In genomic region chr7:94348142-94348541, GRCh38 we compare ENCODE assay signal across 13 cellular contexts. TPM values are rescaled to one million over a fixed set of nuclear protein-coding genes. Genes with fewer than 3 reads are reported as not detected.
DNase-seq lines count a peak whose midpoint lies in the region; ATAC-seq, FAIRE-seq and TF ChIP-seq lines count a peak whose summit lies in the region.
"Had no signal": no experiment of that assay in that cellular context is flagged by ENCODE, and none has a peak within 500 bp of the region (broad histone marks: within the 10 kb centered on the region; RNA-seq: fewer than 3 reads in every experiment).

No MANE protein-coding gene starts in this region.

- H3K79me2 ChIP-seq in OCI-LY7 (ENCODE audit: insufficient read depth, low read depth, low read length) = no peaks in the 10 kb centered on the region

- no peaks in the 10 kb centered on the region for H3K27me3 ChIP-seq in pancreas

- H3K4me1 ChIP-seq in pancreas (no peaks in the 10 kb centered on the region), OCI-LY7 (ENCODE audit: insufficient read depth, low read length, poor library complexity, severe bottlenecking) (no peaks in the 10 kb centered on the region)

- no peaks in the 10 kb centered on the region for H3K36me3 Mint-ChIP-seq in stimulated activated memory B cell treated with anti-CD40 and anti-IgM and Interleukin-4, amounts not matched to agents 10 μg/mL and 1 μg/mL and 100 μg/mL, for 72 hours

- H3K4me3 ChIP-seq in AG09309 (ENCODE audit: control insufficient read depth, low read depth, low read length) (no peak overlapping the region), pancreas (no peak overlapping the region), OCI-LY7 (ENCODE audit: low read depth, low read length, poor library complexity, severe bottlenecking) (no peak overlapping the region)

- H3K9me3 ChIP-seq in pancreas (no peaks in the 10 kb centered on the region), OCI-LY7 (ENCODE audit: low read length) (no peaks in the 10 kb centered on the region)

- no TSS peak for BruUV-seq in OCI-LY7 (replicated peaks; lab: Mats Ljungman, UMichigan)

- FAIRE-seq in pancreas (lab: Jason Lieb, UNC) = no peak

- POLR2A ChIA-PET in OCI-LY7 (lab: Charles Lee) = no interaction called here

- H3K27me3 Mint-ChIP-seq in stimulated activated memory B cell treated with anti-CD40 and anti-IgM and Interleukin-4, amounts not matched to agents 10 μg/mL and 1 μg/mL and 100 μg/mL, for 72 hours = peaks cover 19% of the 10 kb centered on the region

- CTCF ChIA-PET in OCI-LY7 (lab: Charles Lee; ENCODE audit: unreplicated experiment) = no interaction called here

- H3K4me2 ChIP-seq in OCI-LY7 (ENCODE audit: low read length) = no peak overlapping the region

- H3K9me2 ChIP-seq in OCI-LY7 (ENCODE audit: insufficient read depth, low read length) = no peaks in the 10 kb centered on the region

- ATAC-seq in SK-N-SH treated with all-trans-retinoic acid at 6 μM for 48 hours (peak; percentile 92), pancreas (peak in 3 of 4 donors; percentile 24 to 60 (median 46)), HG03432 (IDR thresholded peaks at IDR 0.05; ENCODE audit: unreplicated experiment) (no peak)
- no peak for ATAC-seq in stimulated activated memory B cell treated with anti-CD40 and anti-IgM and Interleukin-4, amounts not matched to agents 10 μg/mL and 1 μg/mL and 100 μg/mL, for 72 hours

- no peaks in the 10 kb centered on the region for H3K9me3 Mint-ChIP-seq in stimulated activated memory B cell treated with anti-CD40 and anti-IgM and Interleukin-4, amounts not matched to agents 10 μg/mL and 1 μg/mL and 100 μg/mL, for 72 hours
- H3K9me3 Mint-ChIP-seq: activated T-cell treated with anti-CD3 and anti-CD28 coated beads, Interleukin-2, amount 50 U/mL, for 24 hours; T-helper 1 cell treated with Interleukin-12 subunit alpha and Interleukin-12 subunit beta and Interleukin-4 antibody, amounts not matched to agents 30 μg/mL and 1 μg/mL, for 36 hours had no signal

- no peak overlapping the region for H3K4me3 Mint-ChIP-seq in stimulated activated memory B cell treated with anti-CD40 and anti-IgM and Interleukin-4, amounts not matched to agents 10 μg/mL and 1 μg/mL and 100 μg/mL, for 72 hours
- H3K4me3 Mint-ChIP-seq: activated T-cell treated with anti-CD3 and anti-CD28 coated beads, Interleukin-2, amount 50 U/mL, for 24 hours; T-helper 1 cell treated with Interleukin-12 subunit alpha and Interleukin-12 subunit beta and Interleukin-4 antibody, amounts not matched to agents 30 μg/mL and 1 μg/mL, for 36 hours had no signal

- H3K4me1 Mint-ChIP-seq in stimulated activated memory B cell treated with anti-CD40 and anti-IgM and Interleukin-4, amounts not matched to agents 10 μg/mL and 1 μg/mL and 100 μg/mL, for 72 hours = peaks cover 24% of the 10 kb centered on the region

- H3K27ac ChIP-seq in pancreas (no peak overlapping the region), OCI-LY7 (ENCODE audit: low read depth, low read length, poor library complexity, severe bottlenecking) (no peak overlapping the region)
- H3K27ac ChIP-seq: HL-60 had no signal

- TF ChIP-seq CTCF in AG09309 (IDR thresholded peaks at IDR 0.05; ENCODE audit: control insufficient read depth, insufficient read depth, low read depth, low read length, missing control alignments) (no peak), pancreas (IDR thresholded peaks at IDR 0.05) (no peak), OCI-LY7 (conservative IDR thresholded peaks at IDR 0.05; ENCODE audit: low read length) (no peak)

- no peaks in the 10 kb centered on the region for H3K36me3 ChIP-seq in pancreas
- H3K36me3 ChIP-seq in OCI-LY7 (ENCODE audit: insufficient read depth, low read length) = no peaks in the 10 kb centered on the region

- no peak overlapping the region for H3K27ac Mint-ChIP-seq in stimulated activated memory B cell treated with anti-CD40 and anti-IgM and Interleukin-4, amounts not matched to agents 10 μg/mL and 1 μg/mL and 100 μg/mL, for 72 hours
- H3K27ac Mint-ChIP-seq: activated T-cell treated with anti-CD3 and anti-CD28 coated beads, Interleukin-2, amount 50 U/mL, for 24 hours; T-helper 1 cell treated with Interleukin-12 subunit alpha and Interleukin-12 subunit beta and Interleukin-4 antibody, amounts not matched to agents 30 μg/mL and 1 μg/mL, for 36 hours had no signal

- WGBS in pancreas, 2 donors = 78 to 83% methylated on average over 3 of the region's 3 CpGs

- H2AFZ ChIP-seq in OCI-LY7 (ENCODE audit: low read length) = no peak overlapping the region

- no peaks in the 10 kb centered on the region for H4K20me1 ChIP-seq in OCI-LY7 (ENCODE audit: insufficient read depth, low read length)

- intact Hi-C loops in pancreas (cut with DNase I) (no loop called here), OCI-LY7 (cut with micrococcal nuclease; ENCODE audit: unreplicated experiment) (no loop called here)

- DNase-seq in AG09309 (ENCODE audit: low read depth) (peak; percentile 99), glomerular visceral epithelial cell (ENCODE audit: extremely low spot score) (peak; percentile 30), pancreas (no peak), NCI-H1105 (lab: John Stamatoyannopoulos, UW) (no peak), OCI-LY7 (ENCODE audit: low spot score) (no peak)
- DNase-seq: activated T-cell treated with anti-CD3 and anti-CD28 coated beads, Interleukin-2, amount 50 U/mL, for 24 hours; NCI-H2227 treated with DMSO at 0.1 percent for 48 hours; stimulated activated CD4-positive, alpha-beta T cell treated with anti-CD3 and anti-CD28 coated beads, Interleukin-4, amount 100 ng/mL, for 4 hours had no signal

TF ChIP-seq in SK-N-SH treated with all-trans-retinoic acid at 6 μM for 48 hours, 23 proteins besides CTCF, POLR2A, EP300 and RAD21 (continues in another document):
- TF ChIP-seq ZFP3 (CRISPR knock-in tag; IDR thresholded peaks at IDR 0.05) (no peak), CSDC2 (CRISPR knock-in tag; IDR thresholded peaks at IDR 0.05) (no peak), TCF4 (CRISPR knock-in tag; IDR thresholded peaks at IDR 0.05; ENCODE audit: borderline replicate concordance) (peak; percentile 90), POU6F1 (CRISPR knock-in tag; IDR thresholded peaks at IDR 0.05; ENCODE audit: borderline replicate concordance, low read depth) (0 out of 2 replicates have a peak, but pooled peaks have one; percentile 19), ZFP30 (CRISPR knock-in tag; IDR thresholded peaks at IDR 0.05) (no peak), ZNF8 (CRISPR knock-in tag; IDR thresholded peaks at IDR 0.05) (no peak), OSR1 (CRISPR knock-in tag; IDR thresholded peaks at IDR 0.05) (no peak), TSHZ2 (CRISPR knock-in tag; IDR thresholded peaks at IDR 0.05) (no peak), ISL1 (CRISPR knock-in tag; IDR thresholded peaks at IDR 0.05) (peak; percentile 86), CSRNP3 (CRISPR knock-in tag; IDR thresholded peaks at IDR 0.05) (no peak), ZNF565 (CRISPR knock-in tag; conservative IDR thresholded peaks at IDR 0.05; ENCODE audit: low read depth) (no peak), ESRRG (CRISPR knock-in tag; IDR thresholded peaks at IDR 0.05) (peak; percentile 33; the same call in 1 of the 2 replicates)

RNA-seq across cellular contexts. Expression of gene COL1A2, which starts 46.6 kb away (rescaled TPM):
- total RNA-seq in pancreas (100 to 1,000 TPM in 2 of 6 donors, 10 to 100 TPM in 4; 10.9 to 467 (median 43.0) TPM), OCI-LY7 (2022) (not detected in 2 replicates)
- polyA plus RNA-seq in pancreas = 10 to 100 TPM; 12.5 to 18.5 TPM
- total RNA-seq in OCI-LY7 (2014; rRNA removed; shearing (Covaris generic)) = not detected in 2 replicates

Comparison
In these comparisons a context has a peak if more than half of its experiments do, and no peak if none do; other contexts are left out.
1. DNase-seq: peak in AG09309 (single experiment) and glomerular visceral epithelial cell (single experiment); none in pancreas (0 of 6), NCI-H1105 (single experiment) and OCI-LY7 (single experiment).
2. ATAC-seq: peak in SK-N-SH treated with all-trans-retinoic acid at 6 μM for 48 hours (single experiment) and pancreas (3 of 4); none in stimulated activated memory B cell treated with anti-CD40 and anti-IgM and Interleukin-4, amounts not matched to agents 10 μg/mL and 1 μg/mL and 100 μg/mL, for 72 hours (single experiment) and HG03432 (single experiment).
3. RNA of gene COL1A2, which starts 46.6 kb away (total RNA-seq): 10.9 to 467 TPM in pancreas; not detected in OCI-LY7; every median in the first group is over 4 times any median in the second.